24 cellular contexts compared by ENCODE assay signal in genomic region chr7:158555034-158555520, GRCh38. TPM values are rescaled to one million over a fixed set of nuclear protein-coding genes. Genes with fewer than 3 reads are reported as not detected.
"Had no signal": no experiment of that assay in that cellular context is flagged by ENCODE, and none has a peak within 500 bp of the region (broad histone marks: within the 10 kb centered on the region; RNA-seq: fewer than 3 reads in every experiment).

No MANE protein-coding gene starts in this region.

- H3K4me1 ChIP-seq: colonic mucosa, esophagus squamous epithelium, gastrocnemius medialis, heart right ventricle, left lung, lower lobe of right lung had no signal

- H3K36me3 Mint-ChIP-seq: mesothelial cell of epicardium had no signal

- H3K9me3 ChIP-seq: colonic mucosa, esophagus squamous epithelium, gastrocnemius medialis, heart right ventricle, left lung, lower lobe of right lung, mucosa of descending colon had no signal

- H3K27me3 ChIP-seq: colonic mucosa, esophagus squamous epithelium, gastrocnemius medialis, left lung had no signal

- H3K4me3 Mint-ChIP-seq: dendritic cell treated with granulocyte-macrophage colony-stimulating factor and Interleukin-4, amounts not matched to agents 40 ng/mL and 50 ng/mL, for 4 days; effector memory CD8-positive, alpha-beta T cell; endodermal cell; mesothelial cell of epicardium had no signal

- H3K4me3 ChIP-seq: colonic mucosa, esophagus squamous epithelium, gastrocnemius medialis, heart right ventricle, left lung, lower lobe of right lung, mucosa of descending colon had no signal

- DNase-seq: colonic mucosa; cortex of kidney; effector CD8-positive, alpha-beta T cell; effector memory CD8-positive, alpha-beta T cell; endodermal cell; erythroblast; esophagus squamous epithelium; foreskin fibroblast; foreskin melanocyte; gastrocnemius medialis; glutamatergic neuron; heart right ventricle; hippocampal formation; left cardiac atrium; left ventricle myocardium superior; lower lobe of right lung; mesenchymal stem cell; mucosa of descending colon had no signal

- H3K36me3 ChIP-seq: colonic mucosa, esophagus squamous epithelium, gastrocnemius medialis, heart right ventricle, left lung, lower lobe of right lung had no signal

- H3K27ac Mint-ChIP-seq: dendritic cell treated with granulocyte-macrophage colony-stimulating factor and Interleukin-4, amounts not matched to agents 40 ng/mL and 50 ng/mL, for 4 days; effector memory CD8-positive, alpha-beta T cell; endodermal cell; mesothelial cell of epicardium had no signal

- H3K4me1 Mint-ChIP-seq: mesothelial cell of epicardium had no signal

- H3K9me3 Mint-ChIP-seq: dendritic cell treated with granulocyte-macrophage colony-stimulating factor and Interleukin-4, amounts not matched to agents 40 ng/mL and 50 ng/mL, for 4 days; effector memory CD8-positive, alpha-beta T cell; endodermal cell had no signal

- ATAC-seq: effector memory CD8-positive, alpha-beta T cell; esophagus mucosa; gastrocnemius medialis; heart right ventricle; left cardiac atrium; left lung; left ventricle myocardium superior; lower lobe of right lung; mucosa of descending colon had no signal

- H3K27ac ChIP-seq: colonic mucosa, epithelial cell of prostate, esophagus squamous epithelium, gastrocnemius medialis, heart right ventricle, left lung, lower lobe of right lung had no signal

RNA-seq across cellular contexts. Expression of gene PTPRN2, which starts 32.5 kb away (rescaled TPM):
- polyA plus RNA-seq: keratinocyte had no signal
